9 cellular contexts compared by ENCODE assay signal in the genomic region with DNA sequence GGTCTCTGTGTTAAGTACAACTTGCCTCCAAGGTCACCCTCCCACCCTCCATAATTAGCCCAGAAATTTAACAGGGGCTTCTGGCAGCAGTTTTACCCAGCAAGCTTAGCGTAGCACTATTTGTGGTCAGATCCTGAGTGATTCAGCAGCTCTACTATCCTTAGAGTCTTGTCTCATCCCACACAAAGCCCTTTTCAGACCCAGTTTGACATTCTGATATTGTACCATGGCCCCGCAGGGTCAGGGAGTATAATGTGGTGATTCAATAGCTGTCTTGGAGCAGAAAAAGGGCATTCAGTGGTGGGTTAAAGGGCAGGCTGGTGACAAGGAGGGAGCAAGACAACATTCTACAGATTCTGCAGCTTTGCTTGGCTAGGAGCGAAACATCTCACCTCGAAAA.
DNase-seq lines count a peak whose midpoint lies in the region; ATAC-seq, FAIRE-seq and TF ChIP-seq lines count a peak whose summit lies in the region.
"Had no signal": no experiment of that assay in that cellular context is flagged by ENCODE, and none has a peak within 500 bp of the region (broad histone marks: within the 10 kb centered on the region; RNA-seq: fewer than 3 reads in every experiment).

No MANE protein-coding gene starts in this region.

- H3K27me3 Mint-ChIP-seq in GM23338 (ENCODE audit: insufficient read depth, low read depth, poor library complexity) (peaks cover 2% of the 10 kb centered on the region), astrocyte (ENCODE audit: low read depth, unreplicated experiment) (no peaks in the 10 kb centered on the region)
- H3K27me3 Mint-ChIP-seq: activated naive CD4-positive, alpha-beta T cell treated with anti-CD3 and anti-CD28 coated beads, Interleukin-2, amount 50 U/mL, for 24 hours had no signal

- TF ChIP-seq CTCF in GM23338 (conservative IDR thresholded peaks at IDR 0.05; ENCODE audit: low read depth in 2 of 2) (no peak), astrocyte (IDR thresholded peaks at IDR 0.05; ENCODE audit: insufficient read depth, low read depth, low read length) (no peak), sigmoid colon (IDR thresholded peaks at IDR 0.05) (no peak), colonic mucosa (IDR thresholded peaks at IDR 0.05) (no peak)

- peaks cover 10% of the 10 kb centered on the region; the same call in 2 of the 3 replicates for H3K4me1 Mint-ChIP-seq in GM23338
- H3K4me1 Mint-ChIP-seq in astrocyte (ENCODE audit: low read depth, unreplicated experiment): peaks cover 36% of the 10 kb centered on the region

- no peak overlapping the region for H3K4me3 ChIP-seq in GM23338
- no peak overlapping the region for H3K4me3 ChIP-seq in astrocyte (ENCODE audit: insufficient read depth, low read depth, low read length)
- peak overlapping the region in 1 of 4 donors; percentile 38 for H3K4me3 ChIP-seq in sigmoid colon
- no peak overlapping the region for H3K4me3 ChIP-seq in colonic mucosa

- H3K4me1 ChIP-seq in GM23338 (ENCODE audit: insufficient read depth) (no peaks in the 10 kb centered on the region), astrocyte (ENCODE audit: insufficient read depth, low read length) (no peaks in the 10 kb centered on the region), sigmoid colon (peaks cover 0 to 25% (median 17%) of the 10 kb centered on the region in 4 donors), colonic mucosa (no peaks in the 10 kb centered on the region)

- no peak for FAIRE-seq in astrocyte (lab: Jason Lieb, UNC)

- H3F3A ChIP-seq in GM23338 (replicated peaks; ENCODE audit: low read depth): no peaks in the 10 kb centered on the region

- H3K27ac ChIP-seq in GM23338 (ENCODE audit: low read depth) (no peak overlapping the region), astrocyte (ENCODE audit: low read depth, low read length) (no peak overlapping the region), sigmoid colon (peak overlapping the region; percentile 15 to 71 (median 52)), colonic mucosa (no peak overlapping the region)

- H2AFZ ChIP-seq in GM23338: no peak overlapping the region
- H2AFZ ChIP-seq in astrocyte (ENCODE audit: low read depth, low read length): peak overlapping the region; percentile 29

- intact Hi-C loops in sigmoid colon (cut with DNase I): loop anchor here (5.0 to 10.0 kb wide), 3 partner anchors 228 to 485 kb away; no protein-coding TSS in a partner anchor
- intact Hi-C loops in colonic mucosa (cut with DNase I): loop anchor here (10.0 kb wide), 1 partner anchor 482 kb away; no protein-coding TSS in a partner anchor

- no peaks in the 10 kb centered on the region for H3K9me2 ChIP-seq in GM23338 (ENCODE audit: insufficient read depth)

- H3K9me3 Mint-ChIP-seq in GM23338: peaks cover 29% of the 10 kb centered on the region
- peaks cover 4% of the 10 kb centered on the region for H3K9me3 Mint-ChIP-seq in astrocyte (ENCODE audit: unreplicated experiment)
- H3K9me3 Mint-ChIP-seq: activated naive CD4-positive, alpha-beta T cell treated with anti-CD3 and anti-CD28 coated beads, Interleukin-2, amount 50 U/mL, for 24 hours had no signal

- H4K20me1 ChIP-seq in GM23338 (replicated peaks; ENCODE audit: insufficient read depth): 0 out of 2 replicates have a peak, but pooled peaks cover 4% of the 10 kb centered on the region
- H4K20me1 ChIP-seq in astrocyte (ENCODE audit: insufficient read depth, low read length): no peaks in the 10 kb centered on the region

- no peak for TF ChIP-seq POLR2A in sigmoid colon (IDR thresholded peaks at IDR 0.05)

- H3K79me2 ChIP-seq in GM23338 (replicated peaks; ENCODE audit: insufficient read depth): no peaks in the 10 kb centered on the region
- H3K79me2 ChIP-seq in astrocyte (ENCODE audit: insufficient read depth, low read length): no peaks in the 10 kb centered on the region

- H3K27ac Mint-ChIP-seq in GM23338 (peak overlapping the region; percentile 77; the same call in 1 of the 2 replicates), astrocyte (ENCODE audit: unreplicated experiment) (peak overlapping the region; percentile 84)
- H3K27ac Mint-ChIP-seq: activated naive CD4-positive, alpha-beta T cell treated with anti-CD3 and anti-CD28 coated beads, Interleukin-2, amount 50 U/mL, for 24 hours had no signal

- no peak overlapping the region for H3K4me3 Mint-ChIP-seq in GM23338
- H3K4me3 Mint-ChIP-seq in astrocyte (ENCODE audit: unreplicated experiment): no peak overlapping the region

- H3K36me3 ChIP-seq in GM23338 (ENCODE audit: insufficient read depth) (no peaks in the 10 kb centered on the region), astrocyte (ENCODE audit: insufficient read depth, low read length) (no peaks in the 10 kb centered on the region), sigmoid colon (no peaks in the 10 kb centered on the region), colonic mucosa (no peaks in the 10 kb centered on the region)

- H3K36me3 Mint-ChIP-seq in GM23338 (ENCODE audit: low read depth) (peaks cover 23% of the 10 kb centered on the region; the same call in 2 of the 3 replicates), astrocyte (ENCODE audit: low read depth, unreplicated experiment) (peaks cover 2% of the 10 kb centered on the region)
- H3K36me3 Mint-ChIP-seq: activated naive CD4-positive, alpha-beta T cell treated with anti-CD3 and anti-CD28 coated beads, Interleukin-2, amount 50 U/mL, for 24 hours had no signal

- WGBS in sigmoid colon, 2 donors: 81% methylated on average over 4 of the region's 4 CpGs

- H3K4me2 ChIP-seq in GM23338 (no peak overlapping the region), astrocyte (ENCODE audit: low read length) (peak overlapping the region; percentile 84)

- TF ChIP-seq EP300 in sigmoid colon (IDR thresholded peaks at IDR 0.05): no peak

- H3K27me3 ChIP-seq in GM23338 (ENCODE audit: insufficient read depth) (no peaks in the 10 kb centered on the region), astrocyte (ENCODE audit: insufficient read depth, low read length) (peaks cover 5% of the 10 kb centered on the region), sigmoid colon (no peaks in the 10 kb centered on the region), colonic mucosa (no peaks in the 10 kb centered on the region)

- H3K9ac ChIP-seq in astrocyte (ENCODE audit: low read length) (no peak overlapping the region), colonic mucosa (ENCODE audit: low read depth in 2 of 2, low read length in 2 of 2) (no peak overlapping the region)

- no peak for DNase-seq in GM23338 (ENCODE audit: low spot score)
- peak; percentile 78 for DNase-seq in astrocyte (ENCODE audit: low read depth)
- DNase-seq in hypothalamus (lab: John Stamatoyannopoulos, UW): peak in 42 of 51 donors; percentile 6 to 90 (median 62)
- DNase-seq in sigmoid colon: no peak
- DNase-seq in NCI-H1105 treated with DMSO at 0.1 percent for 48 hours (lab: John Stamatoyannopoulos, UW): no peak
- DNase-seq in colonic mucosa: no peak
- DNase-seq in SHP77 treated with DMSO at 0.1 percent for 48 hours (lab: John Stamatoyannopoulos, UW): no peak

- ATAC-seq in GM23338 (no peak), GM19467 (IDR thresholded peaks at IDR 0.05; ENCODE audit: unreplicated experiment) (no peak)

- no peaks in the 10 kb centered on the region for H3K9me3 ChIP-seq in astrocyte (ENCODE audit: insufficient read depth, low read depth, low read length)
- H3K9me3 ChIP-seq in sigmoid colon: no peaks in the 10 kb centered on the region
- no peaks in the 10 kb centered on the region for H3K9me3 ChIP-seq in colonic mucosa

TF ChIP-seq in GM23338, 12 proteins besides CTCF, POLR2A, EP300 and RAD21 (continues in another document):
- TF ChIP-seq ZNF331 (CRISPR knock-in tag; IDR thresholded peaks at IDR 0.05; ENCODE audit: low read depth) (no peak), JUNB (IDR thresholded peaks at IDR 0.05; ENCODE audit: unreplicated experiment) (no peak), EZH2 (IDR thresholded peaks at IDR 0.05; ENCODE audit: low read depth, unreplicated experiment) (no peak), STAT1 (IDR thresholded peaks at IDR 0.05; ENCODE audit: unreplicated experiment) (no peak), EZH2phosphoT487 (IDR thresholded peaks at IDR 0.05; ENCODE audit: unreplicated experiment) (no peak), NANOG (IDR thresholded peaks at IDR 0.05; ENCODE audit: borderline replicate concordance) (no peak)

Comparison
In these comparisons a context has a peak if more than half of its experiments do, and no peak if none do; other contexts are left out.
1. DNase-seq: peak in astrocyte (single experiment) and hypothalamus (42 of 51); none in GM23338 (single experiment), sigmoid colon (single experiment), NCI-H1105 treated with DMSO at 0.1 percent for 48 hours (single experiment), colonic mucosa (single experiment) and SHP77 treated with DMSO at 0.1 percent for 48 hours (single experiment).
2. H3K27ac ChIP-seq: peak in sigmoid colon (4 of 4); none in GM23338 (single experiment), astrocyte (single experiment) and colonic mucosa (single experiment).